ENCODE assay signal across 1 cellular context in the genomic region with DNA sequence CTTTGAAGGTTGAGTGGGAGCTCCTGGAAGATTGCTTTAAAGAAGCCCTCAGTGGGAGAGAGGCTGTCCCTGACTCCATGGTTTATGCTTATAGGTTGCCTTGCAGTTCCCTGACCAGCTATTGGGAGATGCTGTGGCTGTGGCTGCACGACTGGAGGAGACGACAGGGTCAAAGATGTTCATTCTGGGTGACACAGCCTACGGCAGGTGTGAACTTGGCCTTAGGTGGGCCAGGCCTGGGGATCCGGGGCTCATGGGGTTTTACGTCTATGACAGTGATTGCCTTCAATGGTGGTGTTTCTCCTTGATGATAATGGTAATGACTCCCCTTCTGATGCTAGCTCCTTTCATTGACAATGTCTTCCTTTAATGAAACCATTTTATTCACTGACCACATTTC.
TF ChIP-seq lines count a peak whose summit lies in the region.

No MANE protein-coding gene starts in this region.

TF ChIP-seq in GM23338, 12 proteins besides CTCF, POLR2A, EP300 and RAD21 (continued from another document):
- TF ChIP-seq ZNF462 (CRISPR knock-in tag; IDR thresholded peaks at IDR 0.05), result no peak
- no peak for TF ChIP-seq EZH2 (IDR thresholded peaks at IDR 0.05; ENCODE audit: low read depth, unreplicated experiment)
- no peak for TF ChIP-seq STAT1 (IDR thresholded peaks at IDR 0.05; ENCODE audit: unreplicated experiment)
- TF ChIP-seq CREB1 (CRISPR knock-in tag; IDR thresholded peaks at IDR 0.05; ENCODE audit: low read depth), result no peak
TF ChIP-seq in GM23338: peak in this region for 0.
